Comparison of ENCODE assay signal across 9 cellular contexts in genomic region chr18:50195689-50196088, GRCh38. TPM values are rescaled to one million over a fixed set of nuclear protein-coding genes. Genes with fewer than 3 reads are reported as not detected.
DNase-seq lines count a peak whose midpoint lies in the region; ATAC-seq and TF ChIP-seq lines count a peak whose summit lies in the region.
"Had no signal": no experiment of that assay in that cellular context is flagged by ENCODE, and none has a peak within 500 bp of the region (broad histone marks: within the 10 kb centered on the region; RNA-seq: fewer than 3 reads in every experiment).

No MANE protein-coding gene starts in this region.

- no peak for DNase-seq in activated T-helper 2 cell treated with anti-CD3 and anti-CD28 coated beads, Interferon-gamma antibody, Interleukin-2, Interleukin-4, amounts not matched to agents 10 μg/mL and 5 μg/mL and 100 μg/mL, durations not matched to agents 14 hours and 24 hours and 36 hours (ENCODE audit: low spot score)
- DNase-seq in NCI-H187 treated with DMSO at 0.1 percent for 48 hours (lab: John Stamatoyannopoulos, UW) = no peak
- DNase-seq in GM19240 (ENCODE audit: insufficient read length, low spot score) = no peak
- no peak for DNase-seq in KBM-7

- H3K9me2 ChIP-seq in DOHH2 (replicated peaks; ENCODE audit: control insufficient read depth, low read length) = no peaks in the 10 kb centered on the region

- no peak overlapping the region for H3K27ac Mint-ChIP-seq in activated T-helper 2 cell treated with anti-CD3 and anti-CD28 coated beads, Interferon-gamma antibody, Interleukin-2, Interleukin-4, amounts not matched to agents 10 μg/mL and 5 μg/mL and 100 μg/mL, durations not matched to agents 14 hours and 24 hours and 36 hours
- H3K27ac Mint-ChIP-seq: CD14-positive monocyte had no signal

- H3K9me3 Mint-ChIP-seq in activated T-helper 2 cell treated with anti-CD3 and anti-CD28 coated beads, Interferon-gamma antibody, Interleukin-2, Interleukin-4, amounts not matched to agents 10 μg/mL and 5 μg/mL and 100 μg/mL, durations not matched to agents 14 hours and 24 hours and 36 hours = no peaks in the 10 kb centered on the region

- in situ Hi-C loops in KBM-7 (cut with MboI; ENCODE audit: low pct_unique_long_range_greater_than_20kb, low sequenced_read_pairs) = no loop called here

- no peak overlapping the region for H3K4me3 ChIP-seq in DOHH2 (ENCODE audit: low read length)
- H3K4me3 ChIP-seq in mucosa of rectum (ENCODE audit: low read length in 2 of 2) = peak overlapping the region; percentile 65 to 66

- H3K4me3 Mint-ChIP-seq in activated T-helper 2 cell treated with anti-CD3 and anti-CD28 coated beads, Interferon-gamma antibody, Interleukin-2, Interleukin-4, amounts not matched to agents 10 μg/mL and 5 μg/mL and 100 μg/mL, durations not matched to agents 14 hours and 24 hours and 36 hours (ENCODE audit: low read depth) = peak overlapping the region; percentile 13

- H3K27ac ChIP-seq in 22Rv1 (peak overlapping the region; percentile 69; the same call in 1 of the 2 replicates), DOHH2 (ENCODE audit: low read depth, low read length) (no peak overlapping the region), mucosa of rectum (ENCODE audit: low read depth in 2 of 2, low read length in 2 of 2) (no peak overlapping the region)

- H3K4me1 Mint-ChIP-seq in activated T-helper 2 cell treated with anti-CD3 and anti-CD28 coated beads, Interferon-gamma antibody, Interleukin-2, Interleukin-4, amounts not matched to agents 10 μg/mL and 5 μg/mL and 100 μg/mL, durations not matched to agents 14 hours and 24 hours and 36 hours (ENCODE audit: low read depth) = no peaks in the 10 kb centered on the region

- H3K4me1 ChIP-seq in DOHH2 (ENCODE audit: control insufficient read depth, low read length) (peaks cover 3% of the 10 kb centered on the region; the same call in 1 of the 2 replicates), mucosa of rectum (ENCODE audit: control insufficient read depth in 2 of 2, insufficient read depth in 2 of 2, low read length in 2 of 2) (peaks cover 3 to 18% of the 10 kb centered on the region in 2 donors)

- peak overlapping the region in 1 of 2 donors; percentile 64 for H3K9ac ChIP-seq in mucosa of rectum (ENCODE audit: low read depth in 1 of 2, low read length in 2 of 2)

- no peaks in the 10 kb centered on the region for H3K36me3 Mint-ChIP-seq in activated T-helper 2 cell treated with anti-CD3 and anti-CD28 coated beads, Interferon-gamma antibody, Interleukin-2, Interleukin-4, amounts not matched to agents 10 μg/mL and 5 μg/mL and 100 μg/mL, durations not matched to agents 14 hours and 24 hours and 36 hours (ENCODE audit: low read depth)

- peak overlapping the region; percentile 29; the same call in 1 of the 2 replicates for H3K4me2 ChIP-seq in DOHH2 (ENCODE audit: low read length)

- H3K27me3 ChIP-seq in DOHH2 (ENCODE audit: control insufficient read depth, low read length) (peaks cover 48% of the 10 kb centered on the region), mucosa of rectum (ENCODE audit: control insufficient read depth in 2 of 2, insufficient read depth in 2 of 2, low read length in 2 of 2) (peaks cover 5 to 8% of the 10 kb centered on the region in 2 donors)

- no peak for ATAC-seq in GM21529 (IDR thresholded peaks at IDR 0.05; ENCODE audit: unreplicated experiment)

- no peaks in the 10 kb centered on the region for H4K20me1 ChIP-seq in DOHH2 (ENCODE audit: control insufficient read depth, insufficient read depth, low read depth, low read length)

- no peaks in the 10 kb centered on the region for H3K9me3 ChIP-seq in DOHH2 (ENCODE audit: control insufficient read depth, insufficient read depth, low read length)
- no peaks in the 10 kb centered on the region for H3K9me3 ChIP-seq in mucosa of rectum (ENCODE audit: control insufficient read depth in 2 of 2, low read length in 2 of 2)

- no peaks in the 10 kb centered on the region for H3F3A ChIP-seq in DOHH2 (ENCODE audit: control insufficient read depth, insufficient read depth)

- H3K27me3 Mint-ChIP-seq in activated T-helper 2 cell treated with anti-CD3 and anti-CD28 coated beads, Interferon-gamma antibody, Interleukin-2, Interleukin-4, amounts not matched to agents 10 μg/mL and 5 μg/mL and 100 μg/mL, durations not matched to agents 14 hours and 24 hours and 36 hours (ENCODE audit: low read depth) = peaks cover 66% of the 10 kb centered on the region

- intact Hi-C loops in activated T-helper 2 cell treated with anti-CD3 and anti-CD28 coated beads, Interferon-gamma antibody, Interleukin-2, Interleukin-4, amounts not matched to agents 10 μg/mL and 5 μg/mL and 100 μg/mL, durations not matched to agents 14 hours and 24 hours and 36 hours (cut with micrococcal nuclease) = loop anchor here (5.0 kb wide), 1 partner anchor 183 kb away; no protein-coding TSS in a partner anchor

- no peaks in the 10 kb centered on the region for H3K79me2 ChIP-seq in DOHH2 (ENCODE audit: control insufficient read depth, low read length)

- TF ChIP-seq CTCF in 22Rv1 (IDR thresholded peaks at IDR 0.05) = no peak
- no peak for TF ChIP-seq CTCF in DOHH2 (IDR thresholded peaks at IDR 0.05; ENCODE audit: low read depth, low read length, poor library complexity, severe bottlenecking)

- H3K36me3 ChIP-seq in DOHH2 (ENCODE audit: control insufficient read depth, low read length) (no peaks in the 10 kb centered on the region), mucosa of rectum (ENCODE audit: control insufficient read depth in 2 of 2, insufficient read depth in 2 of 2, low read length in 2 of 2) (no peaks in the 10 kb centered on the region)

RNA-seq across cellular contexts. Expression of gene MYO5B, which starts 0.7 kb away (rescaled TPM):
- total RNA-seq in activated T-helper 2 cell treated with anti-CD3 and anti-CD28 coated beads, Interferon-gamma antibody, Interleukin-2, Interleukin-4, amounts not matched to agents 10 μg/mL and 5 μg/mL and 100 μg/mL, durations not matched to agents 14 hours and 24 hours and 36 hours = not detected in 2 replicates
